8 cellular contexts compared by ENCODE assay signal in genomic region chr20:23142162-23143050, GRCh38. TPM values are rescaled to one million over a fixed set of nuclear protein-coding genes. Genes with fewer than 3 reads are reported as not detected.
DNase-seq lines count a peak whose midpoint lies in the region; ATAC-seq and TF ChIP-seq lines count a peak whose summit lies in the region.

No MANE protein-coding gene starts in this region.

- H3K9me3 ChIP-seq in BLaER1 = no peaks in the 10 kb centered on the region
- no peaks in the 10 kb centered on the region for H3K9me3 ChIP-seq in testis

- H3K27ac ChIP-seq in BLaER1 (no peak overlapping the region), testis (peak overlapping the region; percentile 34 to 69)

- no peaks in the 10 kb centered on the region for H4K20me1 ChIP-seq in BLaER1

- DNase-seq in NOMO-1 treated with dmso at 0.1 percent for 144 hours (lab: John Stamatoyannopoulos, UW; ENCODE audit: unreplicated experiment) = peak; percentile 65
- DNase-seq in epithelial cell of esophagus (ENCODE audit: low read depth) = peak; percentile 45
- DNase-seq in testis = no peak
- no peak for DNase-seq in ecto neural progenitor cell (ENCODE audit: low spot score)
- DNase-seq in NCI-H2029 (lab: John Stamatoyannopoulos, UW) = no peak
- no peak for DNase-seq in SK-N-DZ (ENCODE audit: low spot score)

- intact Hi-C loops in testis (cut with DNase I; ENCODE audit: low total_unique reads) = no loop called here

- H3K4me3 ChIP-seq in BLaER1 (no peak overlapping the region), epithelial cell of esophagus (ENCODE audit: low read length) (no peak overlapping the region), testis (no peak overlapping the region)

- H3K9ac ChIP-seq in BLaER1 = no peak overlapping the region

- WGBS in testis, 2 donors = 83 to 85% methylated on average over 16 of the region's 16 CpGs

- H3K36me3 ChIP-seq in BLaER1 (no peaks in the 10 kb centered on the region), testis (ENCODE audit: low read depth, missing control alignments) (no peaks in the 10 kb centered on the region)

- no peak for TF ChIP-seq POLR2A in testis (IDR thresholded peaks at IDR 0.05)

- H3K4me2 ChIP-seq in BLaER1 = peak overlapping the region; percentile 54

- H3K27me3 ChIP-seq in BLaER1 (no peaks in the 10 kb centered on the region), testis (no peaks in the 10 kb centered on the region)

- H3K4me1 ChIP-seq in BLaER1 = peaks cover 37% of the 10 kb centered on the region
- H3K4me1 ChIP-seq in testis = peaks cover 25% of the 10 kb centered on the region

- TF ChIP-seq CTCF in epithelial cell of esophagus (IDR thresholded peaks at IDR 0.05; ENCODE audit: insufficient read depth, low read depth, low read length, missing control alignments) (no peak), testis (IDR thresholded peaks at IDR 0.05) (no peak)

- ATAC-seq in GM21515 (IDR thresholded peaks at IDR 0.05; ENCODE audit: unreplicated experiment) = peak; percentile 80

RNA-seq across cellular contexts. Expression of gene CD93, which starts 56.3 kb away (rescaled TPM):
- 10 to 100 TPM in 1 of 2 donors, 1 to 10 TPM in 1; 9.4 to 14.2 TPM for total RNA-seq in testis
- polyA plus RNA-seq in testis (ENCODE audit: insufficient read depth, low read depth, low replicate concordance) = 14.8 TPM
- not detected in 2 replicates for polyA plus RNA-seq in SK-N-DZ (2014; cell fraction: cytosol; rRNA removed)
- not detected in 2 replicates for polyA plus RNA-seq in SK-N-DZ (2014; cell fraction: nucleus; rRNA removed)

Comparison
In these comparisons a context has a peak if more than half of its experiments do, and no peak if none do; other contexts are left out.
1. DNase-seq: peak in NOMO-1 treated with dmso at 0.1 percent for 144 hours (single experiment) and epithelial cell of esophagus (single experiment); none in testis (single experiment), ecto neural progenitor cell (single experiment), NCI-H2029 (single experiment) and SK-N-DZ (single experiment).